3 cellular contexts compared by ENCODE assay signal in the genomic region with DNA sequence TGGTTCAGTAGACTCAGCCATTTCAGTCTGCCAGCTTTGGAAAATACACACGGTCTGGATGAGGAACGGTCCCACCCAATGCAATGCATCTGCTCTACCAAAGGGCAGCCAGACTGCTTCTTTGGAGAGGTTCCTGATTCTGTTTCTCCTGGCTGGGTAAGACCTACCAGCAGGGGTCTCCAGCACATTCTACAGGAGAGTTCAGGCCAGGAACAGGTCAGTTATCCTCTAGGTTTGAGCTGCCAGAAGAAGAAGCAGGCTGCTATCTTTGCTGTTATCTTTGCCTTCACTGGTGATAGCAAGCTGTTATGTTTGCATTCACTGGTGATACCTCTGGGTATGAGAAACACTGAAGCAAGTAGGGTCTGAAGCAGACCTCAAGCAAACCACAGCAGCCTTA.
TF ChIP-seq lines count a peak whose summit lies in the region.

No MANE protein-coding gene starts in this region.

TF ChIP-seq in SK-N-SH, 30 proteins besides CTCF, POLR2A, EP300 and RAD21:
- TF ChIP-seq MEF2A (IDR thresholded peaks at IDR 0.05; ENCODE audit: borderline replicate concordance, low read depth) (no peak), GATA2 (CRISPR knock-in tag; IDR thresholded peaks at IDR 0.05) (no peak), POLR2AphosphoS5 (IDR thresholded peaks at IDR 0.05; ENCODE audit: low read depth, low read length) (no peak), SMC3 (IDR thresholded peaks at IDR 0.05; ENCODE audit: low read depth, low read length) (no peak)
- TF ChIP-seq, protein P1, sequence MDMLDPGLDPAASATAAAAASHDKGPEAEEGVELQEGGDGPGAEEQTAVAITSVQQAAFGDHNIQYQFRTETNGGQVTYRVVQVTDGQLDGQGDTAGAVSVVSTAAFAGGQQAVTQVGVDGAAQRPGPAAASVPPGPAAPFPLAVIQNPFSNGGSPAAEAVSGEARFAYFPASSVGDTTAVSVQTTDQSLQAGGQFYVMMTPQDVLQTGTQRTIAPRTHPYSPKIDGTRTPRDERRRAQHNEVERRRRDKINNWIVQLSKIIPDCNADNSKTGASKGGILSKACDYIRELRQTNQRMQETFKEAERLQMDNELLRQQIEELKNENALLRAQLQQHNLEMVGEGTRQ (IDR thresholded peaks at IDR 0.05; ENCODE audit: borderline replicate concordance, low read depth, low read length), result no peak

TF ChIP-seq in SK-N-SH treated with all-trans-retinoic acid at 6 μM for 48 hours, 23 proteins besides CTCF, POLR2A, EP300 and RAD21:
- TF ChIP-seq, protein P2, sequence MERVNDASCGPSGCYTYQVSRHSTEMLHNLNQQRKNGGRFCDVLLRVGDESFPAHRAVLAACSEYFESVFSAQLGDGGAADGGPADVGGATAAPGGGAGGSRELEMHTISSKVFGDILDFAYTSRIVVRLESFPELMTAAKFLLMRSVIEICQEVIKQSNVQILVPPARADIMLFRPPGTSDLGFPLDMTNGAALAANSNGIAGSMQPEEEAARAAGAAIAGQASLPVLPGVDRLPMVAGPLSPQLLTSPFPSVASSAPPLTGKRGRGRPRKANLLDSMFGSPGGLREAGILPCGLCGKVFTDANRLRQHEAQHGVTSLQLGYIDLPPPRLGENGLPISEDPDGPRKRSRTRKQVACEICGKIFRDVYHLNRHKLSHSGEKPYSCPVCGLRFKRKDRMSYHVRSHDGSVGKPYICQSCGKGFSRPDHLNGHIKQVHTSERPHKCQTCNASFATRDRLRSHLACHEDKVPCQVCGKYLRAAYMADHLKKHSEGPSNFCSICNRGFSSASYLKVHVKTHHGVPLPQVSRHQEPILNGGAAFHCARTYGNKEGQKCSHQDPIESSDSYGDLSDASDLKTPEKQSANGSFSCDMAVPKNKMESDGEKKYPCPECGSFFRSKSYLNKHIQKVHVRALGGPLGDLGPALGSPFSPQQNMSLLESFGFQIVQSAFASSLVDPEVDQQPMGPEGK (CRISPR knock-in tag; IDR thresholded peaks at IDR 0.05; ENCODE audit: borderline replicate concordance), result no peak
- no peak for TF ChIP-seq ESRRG (CRISPR knock-in tag; IDR thresholded peaks at IDR 0.05)
- TF ChIP-seq PPARA (CRISPR knock-in tag; IDR thresholded peaks at IDR 0.05; ENCODE audit: borderline replicate concordance), result no peak
- TF ChIP-seq CSRNP3 (CRISPR knock-in tag; IDR thresholded peaks at IDR 0.05), result no peak
- no peak for TF ChIP-seq ZC3H10 (CRISPR knock-in tag; IDR thresholded peaks at IDR 0.05)
- TF ChIP-seq POU6F1 (CRISPR knock-in tag; IDR thresholded peaks at IDR 0.05; ENCODE audit: borderline replicate concordance, low read depth), result no peak
- TF ChIP-seq RARB (CRISPR knock-in tag; IDR thresholded peaks at IDR 0.05), result no peak
- TF ChIP-seq TCF4 (CRISPR knock-in tag; IDR thresholded peaks at IDR 0.05; ENCODE audit: borderline replicate concordance), result no peak
- no peak for TF ChIP-seq ZNF70 (CRISPR knock-in tag; IDR thresholded peaks at IDR 0.05)
- no peak for TF ChIP-seq CSDC2 (CRISPR knock-in tag; IDR thresholded peaks at IDR 0.05)
- no peak for TF ChIP-seq ARNTL (CRISPR knock-in tag; IDR thresholded peaks at IDR 0.05; ENCODE audit: borderline replicate concordance, low read depth)
- no peak for TF ChIP-seq ISL1 (CRISPR knock-in tag; IDR thresholded peaks at IDR 0.05)
- TF ChIP-seq CREB5 (CRISPR knock-in tag; IDR thresholded peaks at IDR 0.05; ENCODE audit: low read depth), result no peak

TF ChIP-seq in GM12878, 131 proteins besides CTCF, POLR2A, EP300 and RAD21:
- TF ChIP-seq GABPA (IDR thresholded peaks at IDR 0.05; ENCODE audit: low read depth) (no peak), BCL11A (IDR thresholded peaks at IDR 0.05; ENCODE audit: low read depth, low read length) (no peak), E2F4 (IDR thresholded peaks at IDR 0.05; ENCODE audit: low read depth, low read length) (no peak), CHD2 (IDR thresholded peaks at IDR 0.05; ENCODE audit: borderline replicate concordance, low read depth, low read length) (no peak), MEF2B (IDR thresholded peaks at IDR 0.05; ENCODE audit: partially characterized antibody, poor library complexity, severe bottlenecking) (no peak), POLR2AphosphoS2 (IDR thresholded peaks at IDR 0.05; ENCODE audit: low read depth, low read length) (no peak), ZZZ3 (IDR thresholded peaks at IDR 0.05; ENCODE audit: control insufficient read depth, insufficient read length, low read depth) (no peak), ZNF592 (IDR thresholded peaks at IDR 0.05) (no peak), HDAC2 (IDR thresholded peaks at IDR 0.05) (no peak), MYB (IDR thresholded peaks at IDR 0.05; ENCODE audit: borderline replicate concordance, low read depth, low read length) (no peak), NRF1 (conservative IDR thresholded peaks at IDR 0.05; ENCODE audit: low read depth, low read length) (no peak)
- TF ChIP-seq, protein P3, sequence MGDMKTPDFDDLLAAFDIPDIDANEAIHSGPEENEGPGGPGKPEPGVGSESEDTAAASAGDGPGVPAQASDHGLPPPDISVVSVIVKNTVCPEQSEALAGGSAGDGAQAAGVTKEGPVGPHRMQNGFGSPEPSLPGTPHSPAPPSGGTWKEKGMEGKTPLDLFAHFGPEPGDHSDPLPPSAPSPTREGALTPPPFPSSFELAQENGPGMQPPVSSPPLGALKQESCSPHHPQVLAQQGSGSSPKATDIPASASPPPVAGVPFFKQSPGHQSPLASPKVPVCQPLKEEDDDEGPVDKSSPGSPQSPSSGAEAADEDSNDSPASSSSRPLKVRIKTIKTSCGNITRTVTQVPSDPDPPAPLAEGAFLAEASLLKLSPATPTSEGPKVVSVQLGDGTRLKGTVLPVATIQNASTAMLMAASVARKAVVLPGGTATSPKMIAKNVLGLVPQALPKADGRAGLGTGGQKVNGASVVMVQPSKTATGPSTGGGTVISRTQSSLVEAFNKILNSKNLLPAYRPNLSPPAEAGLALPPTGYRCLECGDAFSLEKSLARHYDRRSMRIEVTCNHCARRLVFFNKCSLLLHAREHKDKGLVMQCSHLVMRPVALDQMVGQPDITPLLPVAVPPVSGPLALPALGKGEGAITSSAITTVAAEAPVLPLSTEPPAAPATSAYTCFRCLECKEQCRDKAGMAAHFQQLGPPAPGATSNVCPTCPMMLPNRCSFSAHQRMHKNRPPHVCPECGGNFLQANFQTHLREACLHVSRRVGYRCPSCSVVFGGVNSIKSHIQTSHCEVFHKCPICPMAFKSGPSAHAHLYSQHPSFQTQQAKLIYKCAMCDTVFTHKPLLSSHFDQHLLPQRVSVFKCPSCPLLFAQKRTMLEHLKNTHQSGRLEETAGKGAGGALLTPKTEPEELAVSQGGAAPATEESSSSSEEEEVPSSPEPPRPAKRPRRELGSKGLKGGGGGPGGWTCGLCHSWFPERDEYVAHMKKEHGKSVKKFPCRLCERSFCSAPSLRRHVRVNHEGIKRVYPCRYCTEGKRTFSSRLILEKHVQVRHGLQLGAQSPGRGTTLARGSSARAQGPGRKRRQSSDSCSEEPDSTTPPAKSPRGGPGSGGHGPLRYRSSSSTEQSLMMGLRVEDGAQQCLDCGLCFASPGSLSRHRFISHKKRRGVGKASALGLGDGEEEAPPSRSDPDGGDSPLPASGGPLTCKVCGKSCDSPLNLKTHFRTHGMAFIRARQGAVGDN (IDR thresholded peaks at IDR 0.05), result no peak
